In genomic region chrX:153903991-153904957, GRCh38 we compare ENCODE assay signal across 1 cellular context.
TF ChIP-seq lines count a peak whose summit lies in the region.

TSS of gene AVPR2 (plus strand) at chrX:153904673. CDS start at chrX:153905146, 473 bp downstream.

TF ChIP-seq in H1, 55 proteins besides CTCF, POLR2A, EP300 and RAD21:
- TF ChIP-seq SP4 (IDR thresholded peaks at IDR 0.05; ENCODE audit: low read length) (no peak), ZNF274 (IDR thresholded peaks at IDR 0.05; ENCODE audit: borderline replicate concordance, extremely low read depth, low read length) (no peak), RXRA (IDR thresholded peaks at IDR 0.05; ENCODE audit: insufficient read depth, low read depth, low read length) (no peak), POU5F1 (IDR thresholded peaks at IDR 0.05; ENCODE audit: low read depth, low read length) (no peak), CBX8 (IDR thresholded peaks at IDR 0.05; ENCODE audit: borderline replicate concordance, low read depth, low read length) (no peak), SIX5 (IDR thresholded peaks at IDR 0.05; ENCODE audit: low read depth, low read length) (no peak), NANOG (IDR thresholded peaks at IDR 0.05; ENCODE audit: insufficient read depth, low read depth, low read length, poor library complexity, severe bottlenecking) (no peak), CREB1 (IDR thresholded peaks at IDR 0.05) (no peak), JUND (IDR thresholded peaks at IDR 0.05; ENCODE audit: low read length) (no peak), ASH2L (IDR thresholded peaks at IDR 0.05; ENCODE audit: low read length) (no peak), TCF12 (IDR thresholded peaks at IDR 0.05; ENCODE audit: low read depth, low read length) (no peak), CTBP2 (IDR thresholded peaks at IDR 0.05; ENCODE audit: borderline replicate concordance, insufficient read depth, insufficient read length, low read length) (no peak), POLR2AphosphoS5 (IDR thresholded peaks at IDR 0.05; ENCODE audit: low read depth, low read length) (no peak), SRF (IDR thresholded peaks at IDR 0.05; ENCODE audit: low read depth, low read length) (no peak), CHD1 (IDR thresholded peaks at IDR 0.05; ENCODE audit: low read depth, low read length) (no peak)
- TF ChIP-seq, protein P1, sequence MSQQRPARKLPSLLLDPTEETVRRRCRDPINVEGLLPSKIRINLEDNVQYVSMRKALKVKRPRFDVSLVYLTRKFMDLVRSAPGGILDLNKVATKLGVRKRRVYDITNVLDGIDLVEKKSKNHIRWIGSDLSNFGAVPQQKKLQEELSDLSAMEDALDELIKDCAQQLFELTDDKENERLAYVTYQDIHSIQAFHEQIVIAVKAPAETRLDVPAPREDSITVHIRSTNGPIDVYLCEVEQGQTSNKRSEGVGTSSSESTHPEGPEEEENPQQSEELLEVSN (IDR thresholded peaks at IDR 0.05), result no peak
